Comparison of ENCODE assay signal across 8 cellular contexts in the genomic region with DNA sequence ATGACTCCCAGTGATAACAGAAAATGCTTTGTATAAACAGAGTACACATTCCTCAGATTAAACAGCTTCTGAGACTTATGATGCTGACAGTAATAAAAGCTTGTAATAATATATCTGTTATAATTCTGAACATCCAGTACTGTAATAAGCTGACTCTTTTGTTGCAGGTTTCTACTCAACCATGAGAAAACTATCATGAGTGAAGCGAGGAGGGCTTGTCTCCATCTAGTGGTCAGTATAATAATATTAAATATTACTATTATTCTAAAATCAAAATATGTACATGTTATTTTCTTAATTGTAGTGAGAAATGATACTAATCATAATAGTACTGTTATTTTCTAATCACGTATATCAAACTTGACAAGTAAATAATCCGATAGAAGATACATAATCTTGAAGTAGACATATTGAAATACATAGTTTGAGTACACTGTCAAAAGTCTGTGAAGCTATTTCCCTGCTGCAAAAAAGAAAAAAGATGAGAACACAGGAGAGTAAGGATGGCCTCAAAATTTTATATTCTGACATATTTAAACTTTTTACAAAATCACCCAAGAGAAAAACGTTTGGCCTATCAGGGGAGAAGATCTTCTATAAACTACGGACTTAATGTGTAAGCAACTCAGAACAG.
A peak's percentile ranks its signal among the peaks of the same experiment; 100 is the strongest.
DNase-seq lines count a peak whose midpoint lies in the region; ATAC-seq and TF ChIP-seq lines count a peak whose summit lies in the region.

No MANE protein-coding gene starts in this region.

- peak; percentile 38 for TF ChIP-seq CTCF in MCF 10A (IDR thresholded peaks at IDR 0.05; ENCODE audit: unreplicated experiment)

- no peak overlapping the region for H3K4me3 Mint-ChIP-seq in MCF 10A (ENCODE audit: unreplicated experiment)

- no peaks in the 10 kb centered on the region for H3K9me3 Mint-ChIP-seq in MCF 10A (ENCODE audit: unreplicated experiment)
- H3K9me3 Mint-ChIP-seq in activated naive CD4-positive, alpha-beta T cell treated with anti-CD3 and anti-CD28 coated beads, Interleukin-2, amount 50 U/mL, for 72 hours = no peaks in the 10 kb centered on the region

- BruUV-seq in MCF 10A (replicated peaks; lab: Mats Ljungman, UMichigan) = no TSS peak

- intact Hi-C loops in MCF 10A (cut with micrococcal nuclease) = loop anchor here (1.0 to 2.0 kb wide), 4 partner anchors 57 to 293 kb away; no protein-coding TSS in a partner anchor

- H3K36me3 Mint-ChIP-seq in MCF 10A (ENCODE audit: insufficient read depth, unreplicated experiment) = no peaks in the 10 kb centered on the region
- H3K36me3 Mint-ChIP-seq in activated naive CD4-positive, alpha-beta T cell treated with anti-CD3 and anti-CD28 coated beads, Interleukin-2, amount 50 U/mL, for 72 hours = no peaks in the 10 kb centered on the region

- H3K27ac Mint-ChIP-seq in MCF 10A (ENCODE audit: low read depth, unreplicated experiment) = no peak overlapping the region
- no peak overlapping the region for H3K27ac Mint-ChIP-seq in activated naive CD4-positive, alpha-beta T cell treated with anti-CD3 and anti-CD28 coated beads, Interleukin-2, amount 50 U/mL, for 72 hours

- no peak for ATAC-seq in activated naive CD4-positive, alpha-beta T cell treated with anti-CD3 and anti-CD28 coated beads, Interleukin-2, amount 50 U/mL, for 72 hours
- ATAC-seq in HG02759 (IDR thresholded peaks at IDR 0.05; ENCODE audit: unreplicated experiment) = no peak

- no peaks in the 10 kb centered on the region for H3K4me1 Mint-ChIP-seq in MCF 10A (ENCODE audit: insufficient read depth, unreplicated experiment)

- DNase-seq in ELR (ENCODE audit: low read depth) (peak; percentile 65), M059J (ENCODE audit: low read depth) (peak; percentile 52), MCF 10A (ENCODE audit: unreplicated experiment) (peak; percentile 45), medulla oblongata (ENCODE audit: extremely low spot score) (peak; percentile 21), NCI-H1694 treated with DMSO at 0.1 percent for 48 hours (lab: John Stamatoyannopoulos, UW) (no peak), NCI-H524 treated with DMSO at 0.1 percent for 48 hours (lab: John Stamatoyannopoulos, UW) (no peak)
- no peak for DNase-seq in activated naive CD4-positive, alpha-beta T cell treated with anti-CD3 and anti-CD28 coated beads, Interleukin-2, amount 50 U/mL, for 72 hours (ENCODE audit: low spot score in 2 of 2)

- CTCF ChIA-PET in MCF 10A (lab: Yijun Ruan, JAX) = interaction anchor here (0.6 to 7.0 kb wide), 31 partner anchors 10 to 1905 kb away, joined by 3 to 59 read pairs (median 4); a partner anchor contains a TSS

- H3K27me3 Mint-ChIP-seq in MCF 10A (ENCODE audit: insufficient read depth, unreplicated experiment) = no peaks in the 10 kb centered on the region

- POLR2A ChIA-PET in MCF 10A (lab: Yijun Ruan, JAX) = interaction anchor here (1.2 kb wide), 1 partner anchor 270 kb away, joined by 4 read pairs; no protein-coding TSS in a partner anchor

Comparison
In these comparisons a context has a peak if more than half of its experiments do, and no peak if none do; other contexts are left out.
1. DNase-seq: peak in ELR (single experiment), M059J (single experiment), MCF 10A (single experiment) and medulla oblongata (single experiment); none in activated naive CD4-positive, alpha-beta T cell treated with anti-CD3 and anti-CD28 coated beads, Interleukin-2, amount 50 U/mL, for 72 hours (0 of 2), NCI-H1694 treated with DMSO at 0.1 percent for 48 hours (single experiment) and NCI-H524 treated with DMSO at 0.1 percent for 48 hours (single experiment).